ENCODE assay signal across 1 cellular context in the genomic region with DNA sequence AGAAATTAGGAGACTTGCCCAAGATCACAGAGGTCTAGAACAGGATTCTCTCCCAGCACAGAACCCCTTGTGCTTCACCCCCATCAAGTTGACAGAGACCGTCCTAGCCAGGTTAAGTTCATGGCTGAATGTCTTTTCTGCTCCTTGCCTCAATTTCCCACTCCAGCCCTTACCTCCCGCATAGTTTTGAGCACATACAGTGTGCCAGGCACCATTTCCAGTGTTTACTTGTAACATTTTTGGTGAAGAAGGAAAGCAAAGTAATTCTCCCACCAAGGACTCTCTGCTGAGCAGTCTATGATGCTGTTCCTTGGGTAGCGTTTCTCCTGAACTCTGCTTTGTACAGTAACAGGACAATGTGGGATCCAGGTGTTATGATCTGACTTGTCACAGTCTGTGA.
TF ChIP-seq lines count a peak whose summit lies in the region.

No MANE protein-coding gene starts in this region.

TF ChIP-seq in WTC11, 78 proteins besides CTCF, POLR2A, EP300 and RAD21 (continued from another document):
- TF ChIP-seq, protein P1, sequence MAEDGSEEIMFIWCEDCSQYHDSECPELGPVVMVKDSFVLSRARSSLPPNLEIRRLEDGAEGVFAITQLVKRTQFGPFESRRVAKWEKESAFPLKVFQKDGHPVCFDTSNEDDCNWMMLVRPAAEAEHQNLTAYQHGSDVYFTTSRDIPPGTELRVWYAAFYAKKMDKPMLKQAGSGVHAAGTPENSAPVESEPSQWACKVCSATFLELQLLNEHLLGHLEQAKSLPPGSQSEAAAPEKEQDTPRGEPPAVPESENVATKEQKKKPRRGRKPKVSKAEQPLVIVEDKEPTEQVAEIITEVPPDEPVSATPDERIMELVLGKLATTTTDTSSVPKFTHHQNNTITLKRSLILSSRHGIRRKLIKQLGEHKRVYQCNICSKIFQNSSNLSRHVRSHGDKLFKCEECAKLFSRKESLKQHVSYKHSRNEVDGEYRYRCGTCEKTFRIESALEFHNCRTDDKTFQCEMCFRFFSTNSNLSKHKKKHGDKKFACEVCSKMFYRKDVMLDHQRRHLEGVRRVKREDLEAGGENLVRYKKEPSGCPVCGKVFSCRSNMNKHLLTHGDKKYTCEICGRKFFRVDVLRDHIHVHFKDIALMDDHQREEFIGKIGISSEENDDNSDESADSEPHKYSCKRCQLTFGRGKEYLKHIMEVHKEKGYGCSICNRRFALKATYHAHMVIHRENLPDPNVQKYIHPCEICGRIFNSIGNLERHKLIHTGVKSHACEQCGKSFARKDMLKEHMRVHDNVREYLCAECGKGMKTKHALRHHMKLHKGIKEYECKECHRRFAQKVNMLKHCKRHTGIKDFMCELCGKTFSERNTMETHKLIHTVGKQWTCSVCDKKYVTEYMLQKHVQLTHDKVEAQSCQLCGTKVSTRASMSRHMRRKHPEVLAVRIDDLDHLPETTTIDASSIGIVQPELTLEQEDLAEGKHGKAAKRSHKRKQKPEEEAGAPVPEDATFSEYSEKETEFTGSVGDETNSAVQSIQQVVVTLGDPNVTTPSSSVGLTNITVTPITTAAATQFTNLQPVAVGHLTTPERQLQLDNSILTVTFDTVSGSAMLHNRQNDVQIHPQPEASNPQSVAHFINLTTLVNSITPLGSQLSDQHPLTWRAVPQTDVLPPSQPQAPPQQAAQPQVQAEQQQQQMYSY (CRISPR knock-in tag; IDR thresholded peaks at IDR 0.05) = no peak
- TF ChIP-seq, protein P2, sequence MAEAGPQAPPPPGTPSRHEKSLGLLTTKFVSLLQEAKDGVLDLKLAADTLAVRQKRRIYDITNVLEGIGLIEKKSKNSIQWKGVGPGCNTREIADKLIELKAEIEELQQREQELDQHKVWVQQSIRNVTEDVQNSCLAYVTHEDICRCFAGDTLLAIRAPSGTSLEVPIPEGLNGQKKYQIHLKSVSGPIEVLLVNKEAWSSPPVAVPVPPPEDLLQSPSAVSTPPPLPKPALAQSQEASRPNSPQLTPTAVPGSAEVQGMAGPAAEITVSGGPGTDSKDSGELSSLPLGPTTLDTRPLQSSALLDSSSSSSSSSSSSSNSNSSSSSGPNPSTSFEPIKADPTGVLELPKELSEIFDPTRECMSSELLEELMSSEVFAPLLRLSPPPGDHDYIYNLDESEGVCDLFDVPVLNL (CRISPR knock-in tag; IDR thresholded peaks at IDR 0.05; ENCODE audit: borderline replicate concordance, low read depth) = no peak
- TF ChIP-seq, protein P3, sequence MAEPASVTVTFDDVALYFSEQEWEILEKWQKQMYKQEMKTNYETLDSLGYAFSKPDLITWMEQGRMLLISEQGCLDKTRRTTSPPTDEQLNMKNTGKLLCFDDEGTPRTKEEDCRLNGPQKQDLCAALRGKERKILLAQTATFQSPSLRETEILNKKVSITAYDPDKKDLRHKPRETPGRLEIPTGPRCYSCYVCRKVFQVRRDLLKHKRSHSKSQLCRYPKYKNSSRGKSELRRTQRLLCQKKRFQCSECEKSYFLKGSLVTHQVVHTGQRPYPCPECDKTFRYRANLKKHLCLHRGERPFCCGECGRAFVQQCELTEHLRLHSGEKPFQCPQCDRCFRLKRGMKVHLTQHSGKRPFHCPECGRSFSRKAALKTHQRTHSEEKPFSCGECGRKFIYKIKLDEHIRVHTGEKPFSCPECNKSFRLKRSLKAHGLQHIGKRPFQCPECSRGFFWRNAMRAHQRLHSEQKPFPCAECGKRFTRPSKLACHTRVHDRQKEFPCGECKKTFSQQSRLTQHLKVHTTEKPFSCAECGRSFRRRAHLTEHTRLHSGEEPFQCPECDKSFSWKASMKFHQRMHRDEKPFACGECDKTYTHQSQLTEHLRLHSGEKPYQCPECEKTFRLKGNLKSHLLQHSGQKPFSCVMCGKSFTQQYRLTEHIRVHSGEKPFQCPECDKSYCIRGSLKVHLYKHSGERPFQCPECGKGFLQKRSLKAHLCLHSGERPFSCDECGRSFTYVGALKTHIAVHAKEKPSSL (CRISPR knock-in tag; conservative IDR thresholded peaks at IDR 0.05) = no peak
- TF ChIP-seq ESRRA (CRISPR knock-in tag; IDR thresholded peaks at IDR 0.05; ENCODE audit: borderline replicate concordance) (no peak), CBFB (CRISPR knock-in tag; IDR thresholded peaks at IDR 0.05; ENCODE audit: low read depth) (no peak), SMAD3 (CRISPR knock-in tag; IDR thresholded peaks at IDR 0.05; ENCODE audit: borderline replicate concordance) (no peak), NFYB (CRISPR knock-in tag; conservative IDR thresholded peaks at IDR 0.05; ENCODE audit: low read depth) (no peak), ZNF219 (CRISPR knock-in tag; IDR thresholded peaks at IDR 0.05; ENCODE audit: borderline replicate concordance) (no peak), SMAD4 (CRISPR knock-in tag; IDR thresholded peaks at IDR 0.05) (no peak), JUN (CRISPR knock-in tag; IDR thresholded peaks at IDR 0.05) (no peak)
- TF ChIP-seq, protein P4, sequence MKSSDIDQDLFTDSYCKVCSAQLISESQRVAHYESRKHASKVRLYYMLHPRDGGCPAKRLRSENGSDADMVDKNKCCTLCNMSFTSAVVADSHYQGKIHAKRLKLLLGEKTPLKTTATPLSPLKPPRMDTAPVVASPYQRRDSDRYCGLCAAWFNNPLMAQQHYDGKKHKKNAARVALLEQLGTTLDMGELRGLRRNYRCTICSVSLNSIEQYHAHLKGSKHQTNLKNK (CRISPR knock-in tag; IDR thresholded peaks at IDR 0.05) = no peak
- TF ChIP-seq, protein P5, sequence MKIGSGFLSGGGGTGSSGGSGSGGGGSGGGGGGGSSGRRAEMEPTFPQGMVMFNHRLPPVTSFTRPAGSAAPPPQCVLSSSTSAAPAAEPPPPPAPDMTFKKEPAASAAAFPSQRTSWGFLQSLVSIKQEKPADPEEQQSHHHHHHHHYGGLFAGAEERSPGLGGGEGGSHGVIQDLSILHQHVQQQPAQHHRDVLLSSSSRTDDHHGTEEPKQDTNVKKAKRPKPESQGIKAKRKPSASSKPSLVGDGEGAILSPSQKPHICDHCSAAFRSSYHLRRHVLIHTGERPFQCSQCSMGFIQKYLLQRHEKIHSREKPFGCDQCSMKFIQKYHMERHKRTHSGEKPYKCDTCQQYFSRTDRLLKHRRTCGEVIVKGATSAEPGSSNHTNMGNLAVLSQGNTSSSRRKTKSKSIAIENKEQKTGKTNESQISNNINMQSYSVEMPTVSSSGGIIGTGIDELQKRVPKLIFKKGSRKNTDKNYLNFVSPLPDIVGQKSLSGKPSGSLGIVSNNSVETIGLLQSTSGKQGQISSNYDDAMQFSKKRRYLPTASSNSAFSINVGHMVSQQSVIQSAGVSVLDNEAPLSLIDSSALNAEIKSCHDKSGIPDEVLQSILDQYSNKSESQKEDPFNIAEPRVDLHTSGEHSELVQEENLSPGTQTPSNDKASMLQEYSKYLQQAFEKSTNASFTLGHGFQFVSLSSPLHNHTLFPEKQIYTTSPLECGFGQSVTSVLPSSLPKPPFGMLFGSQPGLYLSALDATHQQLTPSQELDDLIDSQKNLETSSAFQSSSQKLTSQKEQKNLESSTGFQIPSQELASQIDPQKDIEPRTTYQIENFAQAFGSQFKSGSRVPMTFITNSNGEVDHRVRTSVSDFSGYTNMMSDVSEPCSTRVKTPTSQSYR (CRISPR knock-in tag; IDR thresholded peaks at IDR 0.05) = no peak
- TF ChIP-seq, protein P6, sequence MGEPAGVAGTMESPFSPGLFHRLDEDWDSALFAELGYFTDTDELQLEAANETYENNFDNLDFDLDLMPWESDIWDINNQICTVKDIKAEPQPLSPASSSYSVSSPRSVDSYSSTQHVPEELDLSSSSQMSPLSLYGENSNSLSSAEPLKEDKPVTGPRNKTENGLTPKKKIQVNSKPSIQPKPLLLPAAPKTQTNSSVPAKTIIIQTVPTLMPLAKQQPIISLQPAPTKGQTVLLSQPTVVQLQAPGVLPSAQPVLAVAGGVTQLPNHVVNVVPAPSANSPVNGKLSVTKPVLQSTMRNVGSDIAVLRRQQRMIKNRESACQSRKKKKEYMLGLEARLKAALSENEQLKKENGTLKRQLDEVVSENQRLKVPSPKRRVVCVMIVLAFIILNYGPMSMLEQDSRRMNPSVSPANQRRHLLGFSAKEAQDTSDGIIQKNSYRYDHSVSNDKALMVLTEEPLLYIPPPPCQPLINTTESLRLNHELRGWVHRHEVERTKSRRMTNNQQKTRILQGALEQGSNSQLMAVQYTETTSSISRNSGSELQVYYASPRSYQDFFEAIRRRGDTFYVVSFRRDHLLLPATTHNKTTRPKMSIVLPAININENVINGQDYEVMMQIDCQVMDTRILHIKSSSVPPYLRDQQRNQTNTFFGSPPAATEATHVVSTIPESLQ (CRISPR knock-in tag; IDR thresholded peaks at IDR 0.05) = no peak
- TF ChIP-seq, protein P7, sequence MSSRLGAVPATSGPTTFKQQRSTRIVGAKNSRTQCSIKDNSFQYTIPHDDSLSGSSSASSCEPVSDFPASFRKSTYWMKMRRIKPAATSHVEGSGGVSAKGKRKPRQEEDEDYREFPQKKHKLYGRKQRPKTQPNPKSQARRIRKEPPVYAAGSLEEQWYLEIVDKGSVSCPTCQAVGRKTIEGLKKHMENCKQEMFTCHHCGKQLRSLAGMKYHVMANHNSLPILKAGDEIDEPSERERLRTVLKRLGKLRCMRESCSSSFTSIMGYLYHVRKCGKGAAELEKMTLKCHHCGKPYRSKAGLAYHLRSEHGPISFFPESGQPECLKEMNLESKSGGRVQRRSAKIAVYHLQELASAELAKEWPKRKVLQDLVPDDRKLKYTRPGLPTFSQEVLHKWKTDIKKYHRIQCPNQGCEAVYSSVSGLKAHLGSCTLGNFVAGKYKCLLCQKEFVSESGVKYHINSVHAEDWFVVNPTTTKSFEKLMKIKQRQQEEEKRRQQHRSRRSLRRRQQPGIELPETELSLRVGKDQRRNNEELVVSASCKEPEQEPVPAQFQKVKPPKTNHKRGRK (CRISPR knock-in tag; IDR thresholded peaks at IDR 0.05; ENCODE audit: borderline replicate concordance) = no peak
